In genomic region chr11:61160487-61161189, GRCh38 we compare ENCODE assay signal across 8 cellular contexts. TPM values are rescaled to one million over a fixed set of nuclear protein-coding genes. Genes with fewer than 3 reads are reported as not detected.
DNase-seq lines count a peak whose midpoint lies in the region; ATAC-seq and TF ChIP-seq lines count a peak whose summit lies in the region.

No MANE protein-coding gene starts in this region.

- no peaks in the 10 kb centered on the region for H3K36me3 Mint-ChIP-seq in GM23338 (ENCODE audit: low read depth)
- H3K36me3 Mint-ChIP-seq in activated CD8-positive, alpha-beta T cell treated with anti-CD3 and anti-CD28 coated beads, Interleukin-2, amount 10 ng/mL, durations not matched to agents 7 days and 5 days (ENCODE audit: low read depth) = peaks cover 4% of the 10 kb centered on the region
- peaks cover 21% of the 10 kb centered on the region for H3K36me3 Mint-ChIP-seq in stimulated activated memory B cell treated with anti-CD40 and anti-IgM and Interleukin-4, amounts not matched to agents 10 μg/mL and 1 μg/mL and 100 μg/mL, for 72 hours

- H2AFZ ChIP-seq in GM23338 = peak overlapping the region; percentile 77; the same call in 1 of the 2 replicates

- 0 out of 2 replicates have a peak, but pooled peaks cover 10% of the 10 kb centered on the region for H3F3A ChIP-seq in GM23338 (replicated peaks; ENCODE audit: low read depth)

- DNase-seq in GM23338 (ENCODE audit: low spot score) = no peak
- no peak for DNase-seq in activated CD8-positive, alpha-beta T cell treated with anti-CD3 and anti-CD28 coated beads, Interleukin-2, amount 10 ng/mL, durations not matched to agents 7 days and 5 days
- DNase-seq in GM10266 (ENCODE audit: extremely low spot score) = no peak

- CTCF ChIA-PET in activated CD8-positive, alpha-beta T cell treated with anti-CD3 and anti-CD28 coated beads, Interleukin-2, amount 10 ng/mL, durations not matched to agents 7 days and 5 days (lab: Charles Lee) = interaction anchor here (1.0 to 2.2 kb wide), 5 partner anchors 10 to 190 kb away, joined by 3 to 6 read pairs (median 4); no protein-coding TSS in a partner anchor

- H3K4me1 ChIP-seq in GM23338 (ENCODE audit: insufficient read depth) (peaks cover 12% of the 10 kb centered on the region), iPS-18a (ENCODE audit: control insufficient read depth, low read depth, low read length) (peaks cover 11% of the 10 kb centered on the region)

- peak overlapping the region; percentile 33 for H3K9ac ChIP-seq in iPS-18a (ENCODE audit: low read length)

- H3K9me3 ChIP-seq in iPS-18a (ENCODE audit: control insufficient read depth, low read depth, low read length) = no peaks in the 10 kb centered on the region

- peaks cover 26% of the 10 kb centered on the region for H3K4me1 Mint-ChIP-seq in GM23338
- H3K4me1 Mint-ChIP-seq in activated CD8-positive, alpha-beta T cell treated with anti-CD3 and anti-CD28 coated beads, Interleukin-2, amount 10 ng/mL, durations not matched to agents 7 days and 5 days (ENCODE audit: low read depth) = peaks cover 36% of the 10 kb centered on the region
- H3K4me1 Mint-ChIP-seq in stimulated activated memory B cell treated with anti-CD40 and anti-IgM and Interleukin-4, amounts not matched to agents 10 μg/mL and 1 μg/mL and 100 μg/mL, for 72 hours = peaks cover 83% of the 10 kb centered on the region

- H3K27me3 Mint-ChIP-seq in GM23338 (ENCODE audit: insufficient read depth, low read depth, poor library complexity) = peaks cover 3% of the 10 kb centered on the region
- H3K27me3 Mint-ChIP-seq in activated CD8-positive, alpha-beta T cell treated with anti-CD3 and anti-CD28 coated beads, Interleukin-2, amount 10 ng/mL, durations not matched to agents 7 days and 5 days (ENCODE audit: low read depth) = no peaks in the 10 kb centered on the region
- no peaks in the 10 kb centered on the region for H3K27me3 Mint-ChIP-seq in stimulated activated memory B cell treated with anti-CD40 and anti-IgM and Interleukin-4, amounts not matched to agents 10 μg/mL and 1 μg/mL and 100 μg/mL, for 72 hours

- POLR2A ChIA-PET in activated CD8-positive, alpha-beta T cell treated with anti-CD3 and anti-CD28 coated beads, Interleukin-2, amount 10 ng/mL, durations not matched to agents 7 days and 5 days (lab: Charles Lee) = interaction anchor here (1.3 to 1.9 kb wide), 2 partner anchors 32 to 79 kb away, joined by 4 to 9 read pairs; no protein-coding TSS in a partner anchor

- H3K27ac ChIP-seq in 22Rv1 (peak overlapping the region; percentile 94), GM23338 (ENCODE audit: low read depth) (peak overlapping the region; percentile 88), iPS-18a (ENCODE audit: low read length) (no peak overlapping the region)

- TF ChIP-seq CTCF in 22Rv1 (IDR thresholded peaks at IDR 0.05) = no peak
- TF ChIP-seq CTCF in GM23338 (conservative IDR thresholded peaks at IDR 0.05; ENCODE audit: low read depth in 2 of 2) = no peak
- no peak for TF ChIP-seq CTCF in GM10266 (IDR thresholded peaks at IDR 0.05; ENCODE audit: control insufficient read depth, insufficient read depth, low read depth, missing control alignments)

- H3K4me3 ChIP-seq in GM23338 (peak overlapping the region; percentile 77), iPS-18a (ENCODE audit: low read length) (peak overlapping the region; percentile 63)

- H3K27me3 ChIP-seq in GM23338 (ENCODE audit: insufficient read depth) (no peaks in the 10 kb centered on the region), iPS-18a (ENCODE audit: control insufficient read depth, insufficient read depth, low read length) (no peaks in the 10 kb centered on the region)

- H3K27ac Mint-ChIP-seq in GM23338 = peak overlapping the region; percentile 56; the same call in 1 of the 2 replicates
- H3K27ac Mint-ChIP-seq in activated CD8-positive, alpha-beta T cell treated with anti-CD3 and anti-CD28 coated beads, Interleukin-2, amount 10 ng/mL, durations not matched to agents 7 days and 5 days = peak overlapping the region; percentile 84
- peak overlapping the region; percentile 94 for H3K27ac Mint-ChIP-seq in stimulated activated memory B cell treated with anti-CD40 and anti-IgM and Interleukin-4, amounts not matched to agents 10 μg/mL and 1 μg/mL and 100 μg/mL, for 72 hours

- ATAC-seq in GM23338 (no peak), HG02798 (IDR thresholded peaks at IDR 0.05; ENCODE audit: poor library complexity, unreplicated experiment) (no peak), GM19324 (IDR thresholded peaks at IDR 0.05; ENCODE audit: low FRiP score, unreplicated experiment) (no peak)
- no peak for ATAC-seq in activated CD8-positive, alpha-beta T cell treated with anti-CD3 and anti-CD28 coated beads, Interleukin-2, amount 10 ng/mL, durations not matched to agents 7 days and 5 days
- no peak for ATAC-seq in stimulated activated memory B cell treated with anti-CD40 and anti-IgM and Interleukin-4, amounts not matched to agents 10 μg/mL and 1 μg/mL and 100 μg/mL, for 72 hours

- H3K4me2 ChIP-seq in GM23338 = peak overlapping the region; percentile 75

- H3K9me2 ChIP-seq in GM23338 (ENCODE audit: insufficient read depth) = no peaks in the 10 kb centered on the region

- H3K79me2 ChIP-seq in GM23338 (replicated peaks; ENCODE audit: insufficient read depth) = peaks cover 47% of the 10 kb centered on the region

- H3K36me3 ChIP-seq in GM23338 (ENCODE audit: insufficient read depth) (no peaks in the 10 kb centered on the region), iPS-18a (ENCODE audit: control insufficient read depth, low read depth, low read length) (no peaks in the 10 kb centered on the region)

- H4K20me1 ChIP-seq in GM23338 (replicated peaks; ENCODE audit: insufficient read depth) = peaks cover 9% of the 10 kb centered on the region; the same call in 1 of the 2 replicates

- H3K4me3 Mint-ChIP-seq in GM23338 = peak overlapping the region; percentile 81
- peak overlapping the region; percentile 71 for H3K4me3 Mint-ChIP-seq in activated CD8-positive, alpha-beta T cell treated with anti-CD3 and anti-CD28 coated beads, Interleukin-2, amount 10 ng/mL, durations not matched to agents 7 days and 5 days
- peak overlapping the region; percentile 80 for H3K4me3 Mint-ChIP-seq in stimulated activated memory B cell treated with anti-CD40 and anti-IgM and Interleukin-4, amounts not matched to agents 10 μg/mL and 1 μg/mL and 100 μg/mL, for 72 hours

- no peaks in the 10 kb centered on the region for H3K9me3 Mint-ChIP-seq in GM23338
- peaks cover 4% of the 10 kb centered on the region for H3K9me3 Mint-ChIP-seq in activated CD8-positive, alpha-beta T cell treated with anti-CD3 and anti-CD28 coated beads, Interleukin-2, amount 10 ng/mL, durations not matched to agents 7 days and 5 days (ENCODE audit: insufficient read depth)
- peaks cover 8% of the 10 kb centered on the region for H3K9me3 Mint-ChIP-seq in stimulated activated memory B cell treated with anti-CD40 and anti-IgM and Interleukin-4, amounts not matched to agents 10 μg/mL and 1 μg/mL and 100 μg/mL, for 72 hours

TF ChIP-seq in GM23338, 12 proteins besides CTCF, POLR2A, EP300 and RAD21:
- no peak for TF ChIP-seq CREB1 (CRISPR knock-in tag; IDR thresholded peaks at IDR 0.05; ENCODE audit: low read depth)
TF ChIP-seq in GM23338: peak in this region for 0.

RNA-seq across cellular contexts. Expression of gene VPS37C, which starts 0.6 kb away (rescaled TPM):
- total RNA-seq in GM23338 (2014; rRNA removed; shearing (Covaris generic)) = 14.4 and 19.4 TPM in 2 replicates
- polyA plus RNA-seq in GM23338 (2016; fragmentation: Nextera tagmentation; extraction: Ambion mirVana) = 8.7 and 8.8 TPM in 2 replicates
- 1 to 10 TPM; 3.4 to 3.8 TPM for total RNA-seq in activated CD8-positive, alpha-beta T cell treated with anti-CD3 and anti-CD28 coated beads, Interleukin-2, amount 10 ng/mL, durations not matched to agents 7 days and 5 days

RNA-seq across cellular contexts. Expression of gene PGA3, which starts 42.7 kb away (rescaled TPM):
- total RNA-seq in GM23338 (2014; rRNA removed; shearing (Covaris generic)) = not detected in 2 replicates
- 0.37 TPM in 1 of 2 replicates, not detected in the other for polyA plus RNA-seq in GM23338 (2016; fragmentation: Nextera tagmentation; extraction: Ambion mirVana)
- not detected for total RNA-seq in activated CD8-positive, alpha-beta T cell treated with anti-CD3 and anti-CD28 coated beads, Interleukin-2, amount 10 ng/mL, durations not matched to agents 7 days and 5 days

RNA-seq across cellular contexts. Expression of gene CD5, which starts 58.3 kb away (rescaled TPM):
- not detected in 2 replicates for total RNA-seq in GM23338 (2014; rRNA removed; shearing (Covaris generic))
- not detected in 2 replicates for polyA plus RNA-seq in GM23338 (2016; fragmentation: Nextera tagmentation; extraction: Ambion mirVana)
- total RNA-seq in activated CD8-positive, alpha-beta T cell treated with anti-CD3 and anti-CD28 coated beads, Interleukin-2, amount 10 ng/mL, durations not matched to agents 7 days and 5 days = 100 to 1,000 TPM; 252 to 274 TPM

Comparison
In these comparisons a context has a peak if more than half of its experiments do, and no peak if none do; other contexts are left out.
1. RNA of gene CD5, which starts 58.3 kb away (total RNA-seq): 252 to 274 TPM in activated CD8-positive, alpha-beta T cell treated with anti-CD3 and anti-CD28 coated beads, Interleukin-2, amount 10 ng/mL, durations not matched to agents 7 days and 5 days; not detected in GM23338; every median in the first group is over 100 times any median in the second.
2. Peak in every context shown above with its lines, with median percentiles within 50 percentile points of each other: H3K27ac Mint-ChIP-seq and H3K4me3 Mint-ChIP-seq.